Comparison of ENCODE assay signal across 1 cellular context in the genomic region with DNA sequence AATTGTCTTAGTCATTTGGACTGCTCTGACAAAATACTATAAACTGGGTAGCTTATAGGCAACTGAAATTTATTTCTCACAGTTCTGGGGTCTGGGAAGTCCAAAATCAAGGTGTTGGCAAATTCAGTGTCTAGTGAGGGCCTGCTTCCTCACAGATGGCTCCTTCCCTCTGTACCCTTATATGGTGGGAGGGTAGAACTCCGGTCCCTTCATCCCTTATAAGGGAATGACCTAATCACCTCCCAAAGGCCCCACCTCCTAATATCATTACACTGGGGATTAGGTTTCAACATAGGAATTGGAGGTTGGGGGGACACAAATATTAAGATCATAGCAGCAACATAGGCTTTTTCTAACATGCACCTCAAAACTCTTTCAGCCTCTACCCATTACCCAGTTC.
TF ChIP-seq lines count a peak whose summit lies in the region.

No MANE protein-coding gene starts in this region.

TF ChIP-seq in GM23338, 12 proteins besides CTCF, POLR2A, EP300 and RAD21:
- TF ChIP-seq NANOG (IDR thresholded peaks at IDR 0.05; ENCODE audit: borderline replicate concordance) (no peak), ETS1 (IDR thresholded peaks at IDR 0.05) (no peak), EZH2phosphoT487 (IDR thresholded peaks at IDR 0.05; ENCODE audit: unreplicated experiment) (no peak), ZNF462 (CRISPR knock-in tag; IDR thresholded peaks at IDR 0.05) (no peak)
